In the genomic region with DNA sequence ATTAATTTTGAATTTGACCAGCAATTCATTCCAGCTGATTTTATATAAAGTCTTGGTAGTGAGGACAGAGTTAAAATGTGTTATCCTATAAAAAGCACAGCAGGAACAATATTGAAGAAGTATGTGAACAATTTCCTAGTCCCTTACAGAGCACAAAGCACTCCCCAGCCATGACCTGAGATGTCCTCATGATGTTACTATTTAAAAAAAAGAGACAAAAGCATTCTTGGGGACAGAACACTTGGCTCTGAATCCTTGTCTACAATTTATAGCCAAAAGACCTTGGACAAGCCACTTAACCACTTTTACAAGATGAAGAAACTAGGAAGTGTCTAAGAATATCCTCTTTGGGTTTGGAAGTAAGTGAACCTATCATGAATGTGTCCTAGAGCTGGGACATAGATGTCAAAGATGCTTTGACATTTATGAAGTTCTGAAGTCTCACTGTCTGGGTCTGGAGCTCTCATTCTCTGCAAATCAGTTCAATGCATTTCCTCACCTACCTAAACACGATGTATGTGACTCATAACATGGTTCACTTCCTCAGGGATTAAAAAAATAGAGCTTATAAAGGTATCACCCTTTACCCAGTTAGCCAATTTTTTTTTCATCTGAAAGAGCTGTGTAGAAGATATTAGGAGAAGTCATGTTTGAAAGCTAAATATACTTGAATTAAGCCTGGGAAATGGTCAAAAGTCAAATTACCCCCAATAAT, we compare ENCODE assay signal across 18 cellular contexts.
DNase-seq lines count a peak whose midpoint lies in the region; ATAC-seq and TF ChIP-seq lines count a peak whose summit lies in the region.
"Had no signal": no experiment of that assay in that cellular context is flagged by ENCODE, and none has a peak within 500 bp of the region (broad histone marks: within the 10 kb centered on the region; RNA-seq: fewer than 3 reads in every experiment).

No MANE protein-coding gene starts in this region.

- H3K9me3 ChIP-seq in upper lobe of right lung, result no peaks in the 10 kb centered on the region
- H3K9me3 ChIP-seq: lower lobe of right lung, uterus had no signal

- H3K36me3 ChIP-seq in upper lobe of right lung, result no peaks in the 10 kb centered on the region
- H3K36me3 ChIP-seq: lower lobe of right lung, uterus had no signal

- no peaks in the 10 kb centered on the region for H3K27me3 ChIP-seq in upper lobe of right lung
- H3K27me3 ChIP-seq: uterus had no signal

- H3K4me3 ChIP-seq in epithelial cell of esophagus (ENCODE audit: low read length) (no peak overlapping the region), upper lobe of right lung (no peak overlapping the region)
- H3K4me3 ChIP-seq: lower lobe of right lung, uterus had no signal

- no peak overlapping the region for H3K27ac ChIP-seq in upper lobe of right lung
- H3K27ac ChIP-seq: lower lobe of right lung had no signal

- intact Hi-C loops in upper lobe of right lung (cut with DNase I), result no loop called here

- DNase-seq in A172 (ENCODE audit: low spot score) (peak; percentile 22), NCI-H226 (peak; percentile 27), epithelial cell of esophagus (ENCODE audit: low read depth) (peak; percentile 75), myocyte (ENCODE audit: low read depth) (peak; percentile 51), T1000 (lab: John Stamatoyannopoulos, UW) (no peak), upper lobe of right lung (no peak), NCI-H2227 (lab: John Stamatoyannopoulos, UW; ENCODE audit: unreplicated experiment) (no peak)
- DNase-seq: activated B cell treated with CpG ODN at 0.5 μM for 24 hours; activated CD8-positive, alpha-beta memory T cell treated with anti-CD3 and anti-CD28 coated beads for 24 hours; CD8-positive, alpha-beta memory T cell; foreskin melanocyte; lower lobe of right lung; naive thymus-derived CD4-positive, alpha-beta T cell; NCI-H1436; NCI-H345; stimulated activated naive CD4-positive, alpha-beta T cell treated with Interleukin-2 at 50 U/mL for 16 hours; uterus had no signal

- TF ChIP-seq CTCF in epithelial cell of esophagus (IDR thresholded peaks at IDR 0.05; ENCODE audit: insufficient read depth, low read depth, low read length, missing control alignments) (no peak), upper lobe of right lung (IDR thresholded peaks at IDR 0.05) (no peak)

- H3K4me1 ChIP-seq in upper lobe of right lung, result peaks cover 25% of the 10 kb centered on the region
- H3K4me1 ChIP-seq: uterus had no signal

- ATAC-seq in GM18870 (IDR thresholded peaks at IDR 0.05; ENCODE audit: unreplicated experiment) (no peak), upper lobe of right lung (no peak)
- ATAC-seq: lower lobe of right lung; naive thymus-derived CD4-positive, alpha-beta T cell had no signal

Comparison
In these comparisons a context has a peak if more than half of its experiments do, and no peak if none do; other contexts are left out.
1. DNase-seq: peak in A172 (single experiment), NCI-H226 (single experiment), epithelial cell of esophagus (single experiment) and myocyte (single experiment); none in T1000 (single experiment), upper lobe of right lung (single experiment) and NCI-H2227 (single experiment).